Comparison of ENCODE assay signal across 18 cellular contexts in the genomic region with DNA sequence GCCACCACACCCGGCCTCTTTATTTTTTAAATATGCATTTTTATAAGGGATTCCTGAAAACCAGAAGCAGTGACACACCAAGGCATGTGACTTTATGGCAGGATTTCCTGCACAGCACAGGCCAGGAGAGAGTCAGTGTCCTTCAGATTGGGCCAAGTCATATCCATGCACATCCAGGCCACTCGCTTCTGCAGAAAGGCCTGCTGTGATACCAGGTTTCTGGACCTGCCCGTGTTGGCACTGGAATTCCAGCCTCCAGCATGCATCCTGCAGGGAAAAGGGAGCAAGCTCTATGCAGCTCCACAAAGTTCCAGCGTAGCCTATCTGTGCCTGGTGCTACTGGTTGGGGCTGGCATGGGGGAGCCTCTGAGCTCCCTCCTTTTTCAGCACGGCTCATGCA.
"Had no signal": no experiment of that assay in that cellular context is flagged by ENCODE, and none has a peak within 500 bp of the region (broad histone marks: within the 10 kb centered on the region; RNA-seq: fewer than 3 reads in every experiment).

No MANE protein-coding gene starts in this region.

- H3K27me3 Mint-ChIP-seq: IgD-negative memory B cell had no signal

- DNase-seq: MM.1S, NCI-H1092 treated with DMSO at 0.1 percent for 48 hours, NCI-H1436, NCI-H187, NCI-H2029, NCI-H2081 treated with DMSO at 0.1 percent for 48 hours, NCI-H2171, NCI-H226, NCI-H446, NCI-H510A, NCI-H524 treated with DMSO at 0.1 percent for 48 hours, NCI-H69, NCI-H774, Right ventricle myocardium superior, RPMI8226, SIG-M5 had no signal

- H3K27ac Mint-ChIP-seq: IgD-negative memory B cell had no signal

- H3K4me3 Mint-ChIP-seq: IgD-negative memory B cell had no signal

- H3K36me3 Mint-ChIP-seq: IgD-negative memory B cell had no signal

- ATAC-seq: K562 had no signal

- H3K9me3 Mint-ChIP-seq: IgD-negative memory B cell had no signal
